In the genomic region with DNA sequence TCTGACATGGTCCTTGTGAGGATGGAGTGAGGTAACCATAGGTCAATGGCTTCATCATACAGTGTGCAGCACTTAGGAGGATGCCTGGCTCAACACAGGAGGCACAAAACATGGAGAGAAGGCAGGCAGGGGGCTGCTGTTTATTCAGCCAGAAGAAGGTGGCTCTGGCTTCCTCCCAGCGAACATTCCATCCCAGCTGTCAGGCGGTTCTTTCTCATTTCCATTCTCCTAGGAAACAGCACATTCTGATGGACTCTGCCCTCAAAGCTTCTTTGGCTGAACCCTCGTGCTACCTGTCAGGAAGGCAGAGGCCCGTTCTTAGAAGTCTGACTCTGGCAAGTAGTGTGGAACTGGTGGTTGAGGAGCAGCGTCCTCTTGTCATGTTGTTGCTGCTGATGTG, we compare ENCODE assay signal across 17 cellular contexts. TPM values are rescaled to one million over a fixed set of nuclear protein-coding genes. Genes with fewer than 3 reads are reported as not detected.
DNase-seq lines count a peak whose midpoint lies in the region; ATAC-seq and TF ChIP-seq lines count a peak whose summit lies in the region.
"Had no signal": no experiment of that assay in that cellular context is flagged by ENCODE, and none has a peak within 500 bp of the region (broad histone marks: within the 10 kb centered on the region; RNA-seq: fewer than 3 reads in every experiment).

No MANE protein-coding gene starts in this region.

- H3K4me2 ChIP-seq in hepatocyte = no peak overlapping the region
- H3K4me2 ChIP-seq: BLaER1 had no signal

- TF ChIP-seq CTCF in hepatocyte (IDR thresholded peaks at IDR 0.05; ENCODE audit: poor library complexity) (no peak), nephron (IDR thresholded peaks at IDR 0.05; ENCODE audit: unreplicated experiment in 3 of 3) (no peak), A673 (conservative IDR thresholded peaks at IDR 0.05; ENCODE audit: low read depth, low read length) (no peak)

- H3K36me3 Mint-ChIP-seq in nephron (ENCODE audit: low read depth) = no peaks in the 10 kb centered on the region
- H3K36me3 Mint-ChIP-seq: CD4-positive, CD25-positive, alpha-beta regulatory T cell had no signal

- no peaks in the 10 kb centered on the region for H3K9me3 Mint-ChIP-seq in nephron

- H3K9me3 ChIP-seq in hepatocyte (ENCODE audit: low read depth) = no peaks in the 10 kb centered on the region
- H3K9me3 ChIP-seq in A673 (ENCODE audit: low read depth, low read length, poor library complexity, severe bottlenecking) = no peaks in the 10 kb centered on the region

- intact Hi-C loops in sciatic nerve (cut with DNase I) = no loop called here
- intact Hi-C loops in A673 (cut with micrococcal nuclease; ENCODE audit: unreplicated experiment) = no loop called here

- no peaks in the 10 kb centered on the region for H3K79me2 ChIP-seq in hepatocyte

- 75% methylated on average over 5 of the region's 5 CpGs for WGBS in hepatocyte (ENCODE audit: low lambda C conversion rate, missing lambda C conversion rate)

- H3K36me3 ChIP-seq in hepatocyte (replicated peaks; ENCODE audit: insufficient read depth, low read depth) (no peaks in the 10 kb centered on the region), A673 (ENCODE audit: insufficient read depth, low read length, poor library complexity, severe bottlenecking) (no peaks in the 10 kb centered on the region)

- H3K4me3 ChIP-seq in hepatocyte (no peak overlapping the region), A673 (ENCODE audit: low read depth, low read length, poor library complexity, severe bottlenecking) (no peak overlapping the region)
- H3K4me3 ChIP-seq: BLaER1 had no signal

- peaks cover 4% of the 10 kb centered on the region for H3K27me3 Mint-ChIP-seq in nephron (ENCODE audit: low read depth)

- peaks cover 5% of the 10 kb centered on the region for H3K4me1 Mint-ChIP-seq in nephron
- H3K4me1 Mint-ChIP-seq: CD4-positive, CD25-positive, alpha-beta regulatory T cell; IgD-negative memory B cell had no signal

- peak overlapping the region in 1 of 3 experiments; percentile 50 for H3K4me3 Mint-ChIP-seq in nephron
- H3K4me3 Mint-ChIP-seq: CD4-positive, CD25-positive, alpha-beta regulatory T cell; H9 had no signal

- no peak overlapping the region for H2AFZ ChIP-seq in hepatocyte

- BruUV-seq in A673 (replicated peaks; lab: Mats Ljungman, UMichigan) = no TSS peak

- H3K27me3 ChIP-seq in hepatocyte (no peaks in the 10 kb centered on the region), A673 (replicated peaks; ENCODE audit: insufficient read depth, low read depth, low read length, poor library complexity) (no peaks in the 10 kb centered on the region)
- H3K27me3 ChIP-seq: BLaER1 had no signal

- H3K4me1 ChIP-seq in hepatocyte (ENCODE audit: insufficient read depth) (no peaks in the 10 kb centered on the region), A673 (ENCODE audit: insufficient read depth, low read length, poor library complexity, severe bottlenecking) (no peaks in the 10 kb centered on the region)
- H3K4me1 ChIP-seq: BLaER1 had no signal

- no peaks in the 10 kb centered on the region for H3K9me2 ChIP-seq in hepatocyte (replicated peaks; ENCODE audit: insufficient read depth)

- DNase-seq in DMS 273 (lab: John Stamatoyannopoulos, UW; ENCODE audit: unreplicated experiment) (peak; percentile 18), DMS 273 treated with DMSO at 0.1 percent for 48 hours (lab: John Stamatoyannopoulos, UW) (no peak), hepatocyte (ENCODE audit: low spot score) (peak; percentile 26), sciatic nerve (ENCODE audit: low spot score) (no peak), A673 (ENCODE audit: low spot score) (no peak)
- no peak for DNase-seq in activated naive CD4-positive, alpha-beta T cell treated with anti-CD3 and anti-CD28 coated beads, Interleukin-2, amount 50 U/mL, for 16 hours
- DNase-seq: AML-193; CD4-positive, CD25-positive, alpha-beta regulatory T cell; DMS79 treated with DMSO at 0.1 percent for 48 hours; EL; GOT3; H9 had no signal

- H4K20me1 ChIP-seq in hepatocyte (ENCODE audit: insufficient read depth, poor library complexity, severe bottlenecking) = no peaks in the 10 kb centered on the region
- H4K20me1 ChIP-seq: BLaER1 had no signal

- H3K27ac ChIP-seq in hepatocyte = no peak overlapping the region
- no peak overlapping the region for H3K27ac ChIP-seq in A673 (ENCODE audit: low read depth, low read length, poor library complexity, severe bottlenecking)
- H3K27ac ChIP-seq: 22Rv1, BLaER1 had no signal

- H3K27ac Mint-ChIP-seq in nephron = peak overlapping the region; percentile 84 to 97 (median 92)
- H3K27ac Mint-ChIP-seq: CD4-positive, CD25-positive, alpha-beta regulatory T cell; H9; IgD-negative memory B cell had no signal

- ATAC-seq in sciatic nerve (no peak), HG03520 (IDR thresholded peaks at IDR 0.05; ENCODE audit: unreplicated experiment) (no peak)

- POLR2A ChIA-PET in A673 (lab: Charles Lee; ENCODE audit: low non-redundant PET) = no interaction called here

- CTCF ChIA-PET in A673 (lab: Charles Lee) = no interaction called here

RNA-seq across cellular contexts. Expression of gene STK32B, which starts 18.6 kb away (rescaled TPM):
- total RNA-seq in hepatocyte (1.6 and 3.9 TPM in 2 replicates), sciatic nerve (1.6 TPM), A673 (2021) (14.2 and 15.1 TPM in 2 replicates)
- 0.51 and 1.00 TPM in 2 replicates for polyA plus RNA-seq in hepatocyte
- total RNA-seq: CD4-positive, CD25-positive, alpha-beta regulatory T cell had no signal
- polyA plus RNA-seq: CD4-positive, CD25-positive, alpha-beta regulatory T cell; IgD-negative memory B cell had no signal

RNA-seq across cellular contexts. Expression of gene CYTL1, which starts 50.7 kb away (rescaled TPM):
- total RNA-seq in hepatocyte (37.4 and 52.3 TPM in 2 replicates), sciatic nerve (8.3 TPM), A673 (2021) (7.5 and 9.1 TPM in 2 replicates)
- polyA plus RNA-seq in hepatocyte = 39.1 and 55.4 TPM in 2 replicates
- polyA plus RNA-seq: CD4-positive, CD25-positive, alpha-beta regulatory T cell; IgD-negative memory B cell had no signal

Comparison
In these comparisons a context has a peak if more than half of its experiments do, and no peak if none do; other contexts are left out.
1. DNase-seq: peak in DMS 273 (single experiment) and hepatocyte (single experiment); none in DMS 273 treated with DMSO at 0.1 percent for 48 hours (single experiment), sciatic nerve (single experiment), activated naive CD4-positive, alpha-beta T cell treated with anti-CD3 and anti-CD28 coated beads, Interleukin-2, amount 50 U/mL, for 16 hours (single experiment) and A673 (single experiment).